In the genomic region with DNA sequence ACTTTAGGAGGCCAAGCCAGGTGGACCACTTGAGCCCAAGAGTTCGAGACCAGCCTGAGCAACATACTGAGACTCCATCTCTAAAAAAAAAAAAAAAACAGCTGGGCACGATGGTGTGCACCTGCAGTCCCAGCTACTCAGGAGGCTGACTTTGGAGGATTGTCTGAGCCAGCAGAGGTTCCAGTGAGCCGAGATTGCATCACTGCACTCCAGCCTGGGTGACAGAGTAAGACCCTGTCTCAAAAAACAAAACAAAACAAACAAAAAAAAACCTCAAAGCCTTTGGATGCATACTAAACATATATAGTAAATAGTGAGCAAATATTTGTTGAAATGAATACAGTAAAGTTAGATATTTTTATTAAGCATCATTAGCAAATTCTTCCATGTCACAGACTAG, we compare ENCODE assay signal across 2 cellular contexts.
TF ChIP-seq lines count a peak whose summit lies in the region.

No MANE protein-coding gene starts in this region.

TF ChIP-seq in HCT116, 20 proteins besides CTCF, POLR2A, EP300 and RAD21:
- TF ChIP-seq CEBPB (IDR thresholded peaks at IDR 0.05; ENCODE audit: low read depth) (0 out of 2 replicates have a peak, but pooled peaks have one; percentile 14), EZH2 (IDR thresholded peaks at IDR 0.05) (no peak), SIN3A (IDR thresholded peaks at IDR 0.05; ENCODE audit: low read depth) (no peak)

TF ChIP-seq in K562, 482 proteins besides CTCF, POLR2A, EP300 and RAD21:
- no peak for TF ChIP-seq ZNF146 (CRISPR knock-in tag; IDR thresholded peaks at IDR 0.05; ENCODE audit: unreplicated experiment)
- TF ChIP-seq, protein P1, sequence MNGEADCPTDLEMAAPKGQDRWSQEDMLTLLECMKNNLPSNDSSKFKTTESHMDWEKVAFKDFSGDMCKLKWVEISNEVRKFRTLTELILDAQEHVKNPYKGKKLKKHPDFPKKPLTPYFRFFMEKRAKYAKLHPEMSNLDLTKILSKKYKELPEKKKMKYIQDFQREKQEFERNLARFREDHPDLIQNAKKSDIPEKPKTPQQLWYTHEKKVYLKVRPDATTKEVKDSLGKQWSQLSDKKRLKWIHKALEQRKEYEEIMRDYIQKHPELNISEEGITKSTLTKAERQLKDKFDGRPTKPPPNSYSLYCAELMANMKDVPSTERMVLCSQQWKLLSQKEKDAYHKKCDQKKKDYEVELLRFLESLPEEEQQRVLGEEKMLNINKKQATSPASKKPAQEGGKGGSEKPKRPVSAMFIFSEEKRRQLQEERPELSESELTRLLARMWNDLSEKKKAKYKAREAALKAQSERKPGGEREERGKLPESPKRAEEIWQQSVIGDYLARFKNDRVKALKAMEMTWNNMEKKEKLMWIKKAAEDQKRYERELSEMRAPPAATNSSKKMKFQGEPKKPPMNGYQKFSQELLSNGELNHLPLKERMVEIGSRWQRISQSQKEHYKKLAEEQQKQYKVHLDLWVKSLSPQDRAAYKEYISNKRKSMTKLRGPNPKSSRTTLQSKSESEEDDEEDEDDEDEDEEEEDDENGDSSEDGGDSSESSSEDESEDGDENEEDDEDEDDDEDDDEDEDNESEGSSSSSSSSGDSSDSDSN (IDR thresholded peaks at IDR 0.05; ENCODE audit: borderline replicate concordance in 1 of 2, low read depth in 2 of 2, low read length in 2 of 2), result no peak
- TF ChIP-seq ZFP30 (CRISPR knock-in tag; IDR thresholded peaks at IDR 0.05; ENCODE audit: borderline replicate concordance), result no peak
- TF ChIP-seq SRF (CRISPR knock-in tag; IDR thresholded peaks at IDR 0.05), result no peak
- no peak for TF ChIP-seq CBFA2T3 (IDR thresholded peaks at IDR 0.05)
- no peak for TF ChIP-seq HMG20A (CRISPR knock-in tag; conservative IDR thresholded peaks at IDR 0.05)
- TF ChIP-seq, protein P2, sequence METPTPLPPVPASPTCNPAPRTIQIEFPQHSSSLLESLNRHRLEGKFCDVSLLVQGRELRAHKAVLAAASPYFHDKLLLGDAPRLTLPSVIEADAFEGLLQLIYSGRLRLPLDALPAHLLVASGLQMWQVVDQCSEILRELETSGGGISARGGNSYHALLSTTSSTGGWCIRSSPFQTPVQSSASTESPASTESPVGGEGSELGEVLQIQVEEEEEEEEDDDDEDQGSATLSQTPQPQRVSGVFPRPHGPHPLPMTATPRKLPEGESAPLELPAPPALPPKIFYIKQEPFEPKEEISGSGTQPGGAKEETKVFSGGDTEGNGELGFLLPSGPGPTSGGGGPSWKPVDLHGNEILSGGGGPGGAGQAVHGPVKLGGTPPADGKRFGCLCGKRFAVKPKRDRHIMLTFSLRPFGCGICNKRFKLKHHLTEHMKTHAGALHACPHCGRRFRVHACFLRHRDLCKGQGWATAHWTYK (CRISPR knock-in tag; IDR thresholded peaks at IDR 0.05), result no peak
- TF ChIP-seq ZNF175 (CRISPR knock-in tag; IDR thresholded peaks at IDR 0.05; ENCODE audit: low read depth), result no peak
- TF ChIP-seq, protein P3, sequence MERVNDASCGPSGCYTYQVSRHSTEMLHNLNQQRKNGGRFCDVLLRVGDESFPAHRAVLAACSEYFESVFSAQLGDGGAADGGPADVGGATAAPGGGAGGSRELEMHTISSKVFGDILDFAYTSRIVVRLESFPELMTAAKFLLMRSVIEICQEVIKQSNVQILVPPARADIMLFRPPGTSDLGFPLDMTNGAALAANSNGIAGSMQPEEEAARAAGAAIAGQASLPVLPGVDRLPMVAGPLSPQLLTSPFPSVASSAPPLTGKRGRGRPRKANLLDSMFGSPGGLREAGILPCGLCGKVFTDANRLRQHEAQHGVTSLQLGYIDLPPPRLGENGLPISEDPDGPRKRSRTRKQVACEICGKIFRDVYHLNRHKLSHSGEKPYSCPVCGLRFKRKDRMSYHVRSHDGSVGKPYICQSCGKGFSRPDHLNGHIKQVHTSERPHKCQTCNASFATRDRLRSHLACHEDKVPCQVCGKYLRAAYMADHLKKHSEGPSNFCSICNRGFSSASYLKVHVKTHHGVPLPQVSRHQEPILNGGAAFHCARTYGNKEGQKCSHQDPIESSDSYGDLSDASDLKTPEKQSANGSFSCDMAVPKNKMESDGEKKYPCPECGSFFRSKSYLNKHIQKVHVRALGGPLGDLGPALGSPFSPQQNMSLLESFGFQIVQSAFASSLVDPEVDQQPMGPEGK (CRISPR knock-in tag; IDR thresholded peaks at IDR 0.05; ENCODE audit: borderline replicate concordance), result no peak
- no peak for TF ChIP-seq SETDB1 (IDR thresholded peaks at IDR 0.05; ENCODE audit: low read length)
- 0 out of 2 replicates have a peak, but pooled peaks have one; percentile 12 for TF ChIP-seq CEBPB (tag; IDR thresholded peaks at IDR 0.05)
- no peak for TF ChIP-seq POLR2G (IDR thresholded peaks at IDR 0.05; ENCODE audit: low read depth, low read length)
- TF ChIP-seq CEBPG (CRISPR knock-in tag; IDR thresholded peaks at IDR 0.05), result peak; percentile 16; the same call in 1 of the 2 replicates
- TF ChIP-seq CEBPG (tag; conservative IDR thresholded peaks at IDR 0.05 in 1 of 2, IDR thresholded peaks at IDR 0.05 in 1 of 2), result no peak
- TF ChIP-seq SAP30 (IDR thresholded peaks at IDR 0.05; ENCODE audit: borderline replicate concordance, insufficient read depth, low read depth, low read length, poor library complexity, severe bottlenecking), result no peak
- no peak for TF ChIP-seq PHF21A (IDR thresholded peaks at IDR 0.05; ENCODE audit: borderline replicate concordance, low read depth)
- no peak for TF ChIP-seq NUFIP1 (IDR thresholded peaks at IDR 0.05; ENCODE audit: partially characterized antibody)
- TF ChIP-seq ARID2 (IDR thresholded peaks at IDR 0.05), result no peak
- TF ChIP-seq ZNF140 (CRISPR knock-in tag; IDR thresholded peaks at IDR 0.05), result no peak
- TF ChIP-seq, protein P4, sequence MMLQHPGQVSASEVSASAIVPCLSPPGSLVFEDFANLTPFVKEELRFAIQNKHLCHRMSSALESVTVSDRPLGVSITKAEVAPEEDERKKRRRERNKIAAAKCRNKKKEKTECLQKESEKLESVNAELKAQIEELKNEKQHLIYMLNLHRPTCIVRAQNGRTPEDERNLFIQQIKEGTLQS (IDR thresholded peaks at IDR 0.05), result peak; percentile 56
- TF ChIP-seq, protein P4 (CRISPR knock-in tag; conservative IDR thresholded peaks at IDR 0.05), result no peak
- no peak for TF ChIP-seq IRF2 (CRISPR knock-in tag; IDR thresholded peaks at IDR 0.05)
- TF ChIP-seq, protein P5, sequence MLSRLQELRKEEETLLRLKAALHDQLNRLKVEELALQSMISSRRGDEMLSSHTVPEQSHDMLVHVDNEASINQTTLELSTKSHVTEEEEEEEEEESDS (CRISPR knock-in tag; IDR thresholded peaks at IDR 0.05), result no peak
- TF ChIP-seq, protein P6, sequence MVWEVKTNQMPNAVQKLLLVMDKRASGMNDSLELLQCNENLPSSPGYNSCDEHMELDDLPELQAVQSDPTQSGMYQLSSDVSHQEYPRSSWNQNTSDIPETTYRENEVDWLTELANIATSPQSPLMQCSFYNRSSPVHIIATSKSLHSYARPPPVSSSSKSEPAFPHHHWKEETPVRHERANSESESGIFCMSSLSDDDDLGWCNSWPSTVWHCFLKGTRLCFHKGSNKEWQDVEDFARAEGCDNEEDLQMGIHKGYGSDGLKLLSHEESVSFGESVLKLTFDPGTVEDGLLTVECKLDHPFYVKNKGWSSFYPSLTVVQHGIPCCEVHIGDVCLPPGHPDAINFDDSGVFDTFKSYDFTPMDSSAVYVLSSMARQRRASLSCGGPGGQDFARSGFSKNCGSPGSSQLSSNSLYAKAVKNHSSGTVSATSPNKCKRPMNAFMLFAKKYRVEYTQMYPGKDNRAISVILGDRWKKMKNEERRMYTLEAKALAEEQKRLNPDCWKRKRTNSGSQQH (CRISPR knock-in tag; IDR thresholded peaks at IDR 0.05), result no peak
- TF ChIP-seq L3MBTL2 (IDR thresholded peaks at IDR 0.05), result no peak
- TF ChIP-seq RBM14 (IDR thresholded peaks at IDR 0.05; ENCODE audit: borderline replicate concordance, insufficient read depth, low read depth, low read length), result no peak
- TF ChIP-seq SMAD3 (CRISPR knock-in tag; conservative IDR thresholded peaks at IDR 0.05), result no peak
